22 cellular contexts compared by ENCODE assay signal in genomic region chr15:87589134-87589533, GRCh38.
"Had no signal": no experiment of that assay in that cellular context is flagged by ENCODE, and none has a peak within 500 bp of the region (broad histone marks: within the 10 kb centered on the region; RNA-seq: fewer than 3 reads in every experiment).

No MANE protein-coding gene starts in this region.

- DNase-seq: Kasumi-1, MM.1S, NCI-H1092 treated with DMSO at 0.1 percent for 48 hours, NCI-H1436, NCI-H187, NCI-H2029, NCI-H2081 treated with DMSO at 0.1 percent for 48 hours, NCI-H2171, NCI-H226, NCI-H446, NCI-H510A, NCI-H524 treated with DMSO at 0.1 percent for 48 hours, NCI-H69, NCI-H774, Right ventricle myocardium superior, RPMI8226, SIG-M5 had no signal

- ATAC-seq: K562 had no signal

- H3K4me1 Mint-ChIP-seq: IgD-negative memory B cell had no signal

- H3K4me1 ChIP-seq: SJSA1 had no signal

- H3K36me3 ChIP-seq: SJSA1 had no signal

- H3K27ac ChIP-seq: KMS-11, SJSA1, SK-N-MC had no signal

- H3K27me3 Mint-ChIP-seq: IgD-negative memory B cell had no signal

- H3K9me3 ChIP-seq: SJSA1 had no signal

- H3K4me3 ChIP-seq: K562, SJSA1, SK-N-MC had no signal

- H3K27ac Mint-ChIP-seq: IgD-negative memory B cell had no signal

- H3K27me3 ChIP-seq: SJSA1 had no signal

- H3K4me3 Mint-ChIP-seq: IgD-negative memory B cell had no signal
